ENCODE assay signal across 8 cellular contexts in the genomic region with DNA sequence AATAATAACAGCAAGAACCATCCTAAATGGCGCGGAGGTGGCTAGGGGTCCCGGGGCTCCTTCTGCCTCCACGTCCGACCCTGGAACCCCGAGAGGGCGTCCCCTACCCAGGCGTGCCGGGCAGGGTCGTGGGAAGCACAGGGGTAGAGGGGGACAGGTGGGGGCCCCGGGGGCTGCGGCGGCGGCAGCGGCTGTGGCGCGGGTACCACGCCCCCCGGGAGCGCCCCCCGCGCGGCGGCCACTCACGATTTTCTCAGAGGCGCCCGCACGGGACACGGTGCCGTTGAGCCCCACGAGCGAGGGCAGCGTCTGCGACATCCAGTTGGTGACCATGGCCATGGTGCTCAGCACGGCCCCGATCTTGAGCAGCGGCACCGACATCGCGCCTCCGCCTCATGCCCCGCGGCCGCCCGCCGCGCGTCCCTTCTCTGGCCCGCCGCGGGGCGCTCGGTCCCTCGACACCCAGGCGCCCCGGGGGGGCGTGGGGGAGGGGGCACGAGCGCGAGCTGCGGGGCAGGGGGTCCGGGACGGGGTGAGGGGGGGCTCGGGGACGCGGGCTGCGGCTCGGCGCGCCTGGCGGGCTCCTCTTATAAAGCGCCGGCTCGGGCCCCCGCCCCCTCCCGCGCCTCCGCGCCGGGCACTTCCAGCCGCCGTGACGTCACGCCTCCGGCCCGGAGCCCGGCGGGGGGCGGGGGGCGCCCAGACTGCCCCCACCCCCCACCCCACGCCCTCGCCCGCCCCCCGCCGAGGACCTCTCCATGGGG. TPM values are rescaled to one million over a fixed set of nuclear protein-coding genes. Genes with fewer than 3 reads are reported as not detected.
DNase-seq lines count a peak whose midpoint lies in the region; ATAC-seq and TF ChIP-seq lines count a peak whose summit lies in the region.

No MANE protein-coding gene starts in this region.

- H3K9me3 ChIP-seq in ectodermal cell (ENCODE audit: control insufficient read depth, low read length): no peaks in the 10 kb centered on the region

- peak overlapping the region; percentile 46 for H3K4me3 ChIP-seq in AG09309 (ENCODE audit: control insufficient read depth, low read depth, low read length)
- peak overlapping the region; percentile 50 for H3K4me3 ChIP-seq in HFF-Myc (replicated peaks; ENCODE audit: low read depth, low read length)
- peak overlapping the region; percentile 55 for H3K4me3 ChIP-seq in ectodermal cell (ENCODE audit: insufficient read depth, low read depth, low read length)

- H3K27ac Mint-ChIP-seq in nephron progenitor cell: no peak overlapping the region

- H3K36me3 ChIP-seq in ectodermal cell (ENCODE audit: control insufficient read depth, insufficient read depth, low read length): no peaks in the 10 kb centered on the region

- peaks cover 2% of the 10 kb centered on the region for H3K27me3 Mint-ChIP-seq in nephron progenitor cell (ENCODE audit: low read depth, poor library complexity)

- H3K4me1 ChIP-seq in ectodermal cell (ENCODE audit: control insufficient read depth, insufficient read depth, low read length): no peaks in the 10 kb centered on the region

- no peaks in the 10 kb centered on the region for H3K36me3 Mint-ChIP-seq in nephron progenitor cell (ENCODE audit: low read depth)

- DNase-seq in AG09309 (ENCODE audit: low read depth): no peak
- DNase-seq in HFF-Myc (ENCODE audit: extremely low read depth, low read depth): no peak
- DNase-seq in nephron progenitor cell: peak; percentile 66
- DNase-seq in CD1c-positive myeloid dendritic cell (ENCODE audit: extremely low spot score): no peak
- DNase-seq in GF-D8 (lab: John Stamatoyannopoulos, UW): no peak

- peaks cover 26% of the 10 kb centered on the region for H3K4me1 Mint-ChIP-seq in nephron progenitor cell

- 1% methylated on average over 88 to 90 of the region's 95 CpGs for WGBS in ectodermal cell, 2 experiments

- H3K9me3 Mint-ChIP-seq in nephron progenitor cell: no peaks in the 10 kb centered on the region

- H3K27ac ChIP-seq in ectodermal cell (ENCODE audit: insufficient read depth, low read depth, low read length, poor library complexity, severe bottlenecking): no peak overlapping the region

- H3K4me3 Mint-ChIP-seq in nephron progenitor cell: no peak overlapping the region

- TF ChIP-seq CTCF in AG09309 (IDR thresholded peaks at IDR 0.05; ENCODE audit: control insufficient read depth, insufficient read depth, low read depth, low read length, missing control alignments): no peak
- TF ChIP-seq CTCF in HFF-Myc (IDR thresholded peaks at IDR 0.05; ENCODE audit: low read depth, low read length, missing control alignments): no peak
- TF ChIP-seq CTCF in nephron progenitor cell (IDR thresholded peaks at IDR 0.05): no peak

- ATAC-seq in GM21515 (IDR thresholded peaks at IDR 0.05; ENCODE audit: unreplicated experiment) (no peak), GM18867 (IDR thresholded peaks at IDR 0.05; ENCODE audit: unreplicated experiment) (no peak)

- peaks cover 30% of the 10 kb centered on the region for H3K27me3 ChIP-seq in ectodermal cell (ENCODE audit: control insufficient read depth, insufficient read depth, low read length, poor library complexity, severe bottlenecking)

RNA-seq across cellular contexts. Expression of a gene that starts 22.9 kb away (rescaled TPM):
- polyA plus RNA-seq in ectodermal cell (2013, experiment 1 of 4): 28.0 TPM
- 30.0 TPM for polyA plus RNA-seq in ectodermal cell (2013, experiment 2 of 4)
- 26.4 TPM for polyA plus RNA-seq in ectodermal cell (2013, experiment 3 of 4)
- polyA plus RNA-seq in ectodermal cell (2013, experiment 4 of 4): 27.6 TPM
